ENCODE assay signal across 16 cellular contexts in the genomic region with DNA sequence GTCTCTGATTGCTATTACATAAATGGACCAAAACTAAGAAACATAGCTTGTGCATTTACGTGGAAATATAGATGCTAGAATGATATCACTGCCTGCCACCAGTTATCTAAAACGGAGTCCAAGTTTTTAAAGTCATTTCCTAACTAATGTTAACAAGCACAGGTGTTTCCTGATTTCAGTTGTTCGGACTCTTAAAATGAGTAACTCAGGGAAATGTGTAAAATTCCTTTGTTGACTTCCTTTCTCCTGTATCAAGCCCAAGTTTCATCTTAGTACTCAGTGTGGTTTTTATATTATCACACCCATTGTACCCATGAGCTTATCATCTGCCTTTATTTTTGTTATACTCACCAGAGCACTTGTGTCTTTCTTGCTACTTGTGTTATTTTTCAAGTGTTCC.
"Had no signal": no experiment of that assay in that cellular context is flagged by ENCODE, and none has a peak within 500 bp of the region (broad histone marks: within the 10 kb centered on the region; RNA-seq: fewer than 3 reads in every experiment).

No MANE protein-coding gene starts in this region.

- H3K36me3 ChIP-seq: cardiac muscle cell, upper lobe of left lung, WERI-Rb-1 had no signal

- H3K9me3 ChIP-seq: psoas muscle had no signal

- DNase-seq: activated CD4-positive, alpha-beta T cell treated with anti-CD3 and anti-CD28 coated beads for 36 hours; activated CD8-positive, alpha-beta memory T cell treated with anti-CD3 and anti-CD28 coated beads, Interleukin-2, amount 50 U/mL, for 48 hours; activated naive CD4-positive, alpha-beta T cell treated with Interleukin-2 at 50 U/mL for 16 hours; activated naive CD8-positive, alpha-beta T cell treated with anti-CD3 and anti-CD28 coated beads, Interleukin-2, amount 50 U/mL, for 24 hours; effector CD4-positive, alpha-beta T cell; immature natural killer cell; nephron progenitor cell; psoas muscle; stimulated activated CD4-positive, alpha-beta T cell treated with anti-CD3 and anti-CD28 coated beads, Interleukin-4, amount 100 ng/mL, for 1 hour; stimulated activated CD8-positive, alpha-beta memory T cell treated with anti-CD3 and anti-CD28 coated beads, Interleukin-4, amount 100 ng/mL, for 48 hours; stimulated activated naive CD8-positive, alpha-beta T cell treated with anti-CD3 and anti-CD28 coated beads, Interleukin-15, Interleukin-2, amounts not matched to agents 100 U/mL and 50 U/mL, for 24 hours; T-helper 2 cell; upper lobe of left lung; WERI-Rb-1 had no signal

- H3K4me3 ChIP-seq: cardiac muscle cell, psoas muscle, upper lobe of left lung had no signal

- H3K27ac ChIP-seq: cardiac muscle cell, psoas muscle, WERI-Rb-1 had no signal

- H3K4me1 ChIP-seq: psoas muscle had no signal

- ATAC-seq: activated CD4-positive, alpha-beta T cell treated with anti-CD3 and anti-CD28 coated beads for 36 hours; activated CD8-positive, alpha-beta T cell treated with anti-CD3 and anti-CD28 coated beads, Interleukin-2, amount 10 ng/mL, durations not matched to agents 7 days and 5 days; activated naive CD8-positive, alpha-beta T cell treated with anti-CD3 and anti-CD28 coated beads, Interleukin-2, amount 50 U/mL, for 24 hours; psoas muscle; stimulated activated naive CD8-positive, alpha-beta T cell treated with anti-CD3 and anti-CD28 coated beads, Interleukin-15, Interleukin-2, amounts not matched to agents 100 U/mL and 50 U/mL, for 24 hours had no signal

- H3K27me3 ChIP-seq: cardiac muscle cell, upper lobe of left lung had no signal
